26 cellular contexts compared by ENCODE assay signal in the genomic region with DNA sequence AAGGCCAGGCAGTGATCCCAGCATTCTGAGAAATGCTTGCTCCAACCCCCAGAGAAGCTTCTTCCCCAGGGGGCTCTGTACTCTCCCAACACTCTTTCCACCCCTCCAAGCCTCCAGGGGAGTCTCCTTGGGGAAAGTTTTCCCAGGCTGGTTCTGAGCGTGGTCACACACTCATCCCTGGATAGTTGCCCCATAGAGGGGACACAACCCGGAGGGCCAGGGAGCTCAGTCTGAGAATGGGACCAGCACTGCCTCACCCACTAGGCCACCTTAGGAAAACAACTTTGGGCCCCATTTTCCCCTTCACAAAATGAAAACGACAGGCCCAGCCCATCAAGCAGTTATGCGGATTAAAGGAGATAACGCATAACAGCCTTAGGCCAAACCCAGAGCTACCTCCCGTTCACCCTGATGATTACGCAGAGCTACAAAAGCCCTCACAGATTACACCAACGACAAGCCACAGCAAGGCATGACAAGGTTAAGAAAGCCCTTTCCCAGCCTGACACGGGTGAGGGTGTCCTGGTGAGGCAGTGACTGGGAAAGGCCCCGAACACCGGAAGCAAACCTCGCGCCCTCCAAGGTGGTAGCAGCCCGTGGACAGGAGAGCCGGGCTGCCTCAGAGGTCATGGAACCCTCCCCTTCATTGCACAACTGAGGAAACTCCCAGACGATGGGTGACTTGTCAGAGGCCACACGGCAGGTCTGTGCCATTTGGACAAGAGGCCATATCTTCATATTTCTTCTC. TPM values are rescaled to one million over a fixed set of nuclear protein-coding genes. Genes with fewer than 3 reads are reported as not detected.
DNase-seq lines count a peak whose midpoint lies in the region; ATAC-seq, FAIRE-seq and TF ChIP-seq lines count a peak whose summit lies in the region.
"Had no signal": no experiment of that assay in that cellular context is flagged by ENCODE, and none has a peak within 500 bp of the region (broad histone marks: within the 10 kb centered on the region; RNA-seq: fewer than 3 reads in every experiment).

No MANE protein-coding gene starts in this region.

- H3K4me3 Mint-ChIP-seq in CD14-positive monocyte, result peak overlapping the region in 1 of 2 donors; percentile 35
- H3K4me3 Mint-ChIP-seq in IgD-negative memory B cell, result no peak overlapping the region
- H3K4me3 Mint-ChIP-seq: activated CD4-positive, alpha-beta T cell treated with anti-CD3 and anti-CD28 coated beads, Interleukin-2, amount 10 ng/mL, durations not matched to agents 24 days and 14 days had no signal

- peak overlapping the region; percentile 79 for H3K4me2 ChIP-seq in K562 (ENCODE audit: insufficient read depth, low read length)

- H3K9me3 ChIP-seq in K562 (replicated peaks; ENCODE audit: control insufficient read depth, insufficient read depth, low read depth, low read length) (no peaks in the 10 kb centered on the region), lower lobe of right lung (no peaks in the 10 kb centered on the region)
- H3K9me3 ChIP-seq: right atrium auricular region, SJCRH30, transverse colon had no signal

- H3K4me1 ChIP-seq in K562 (replicated peaks in 1 of 2; ENCODE audit: control insufficient read depth in 2 of 2, insufficient read depth in 2 of 2, low read length in 2 of 2) (peaks cover 55 to 64% of the 10 kb centered on the region in 2 experiments), lower lobe of right lung (no peaks in the 10 kb centered on the region)
- H3K4me1 ChIP-seq: right atrium auricular region, SJCRH30, transverse colon had no signal

- H3K36me3 Mint-ChIP-seq in CD14-positive monocyte (peaks cover 0 to 6% of the 10 kb centered on the region in 2 donors), IgD-negative memory B cell (peaks cover 3% of the 10 kb centered on the region)

- intact Hi-C loops in CD14-positive monocyte (cut with micrococcal nuclease), result loop anchor here (5.0 to 10.0 kb wide), 2 partner anchors 34 to 54 kb away; no protein-coding TSS in a partner anchor
- intact Hi-C loops in K562 (cut with micrococcal nuclease), result loop anchor here (5.0 kb wide), 1 partner anchor 46 kb away; no protein-coding TSS in a partner anchor
- intact Hi-C loops in lower lobe of right lung (cut with DNase I), result no loop called here

- 3% methylated on average over 17 of the region's 17 CpGs for WGBS in K562 (ENCODE audit: insufficient coverage, low coverage, missing lambda C conversion rate)

- no peak for TF ChIP-seq CTCF in CD14-positive monocyte (IDR thresholded peaks at IDR 0.05)
- TF ChIP-seq CTCF in K562 (IDR thresholded peaks at IDR 0.05 in 2 of 3, conservative IDR thresholded peaks at IDR 0.05 in 1 of 3; ENCODE audit: insufficient read depth in 2 of 3, low read depth in 1 of 3, low read length in 3 of 3), result no peak
- TF ChIP-seq CTCF in lower lobe of right lung (IDR thresholded peaks at IDR 0.05), result no peak
- no peak for TF ChIP-seq CTCF in RWPE1 (conservative IDR thresholded peaks at IDR 0.05; ENCODE audit: low read depth)

- peak in 1 of 2 experiments; percentile 28; a peak in 2 of 4 replicates for TF ChIP-seq RAD21 in K562 (CRISPR knock-in tag; conservative IDR thresholded peaks at IDR 0.05 in 1 of 2, IDR thresholded peaks at IDR 0.05 in 1 of 2)

- ATAC-seq in K562, result peak; percentile 79
- ATAC-seq in lower lobe of right lung, result no peak
- ATAC-seq: PC-3 had no signal

- peaks cover 0 to 2% (median 0%) of the 10 kb centered on the region in 7 donors for H3K9me3 Mint-ChIP-seq in CD14-positive monocyte
- H3K9me3 Mint-ChIP-seq in IgD-negative memory B cell, result no peaks in the 10 kb centered on the region
- H3K9me3 Mint-ChIP-seq: activated CD4-positive, alpha-beta T cell treated with anti-CD3 and anti-CD28 coated beads, Interleukin-2, amount 10 ng/mL, durations not matched to agents 24 days and 14 days had no signal

- peak overlapping the region; percentile 92 for H3K27ac ChIP-seq in K562 (ENCODE audit: extremely low read depth, low read depth, low read length)
- peak overlapping the region; percentile 37 for H3K27ac ChIP-seq in lower lobe of right lung
- H3K27ac ChIP-seq in RWPE1, result no peak overlapping the region
- H3K27ac ChIP-seq: C4-2B, coronary artery, right atrium auricular region, SJCRH30, transverse colon had no signal

- peak; percentile 74 for TF ChIP-seq POLR2A in K562 (conservative IDR thresholded peaks at IDR 0.05)

- CTCF ChIA-PET in K562 (lab: Yijun Ruan, JAX; ENCODE audit: low intra/inter-chr PET ratio), result no interaction called here
- CTCF ChIA-PET in RWPE1 (lab: Yijun Ruan, JAX), result no interaction called here

- H3K27me3 ChIP-seq in K562 (ENCODE audit: control insufficient read depth in 2 of 2, insufficient read depth in 2 of 2, low read length in 2 of 2) (no peaks in the 10 kb centered on the region), lower lobe of right lung (ENCODE audit: low read depth) (no peaks in the 10 kb centered on the region)
- H3K27me3 ChIP-seq: right atrium auricular region, SJCRH30, transverse colon had no signal

- peak overlapping the region; percentile 64 to 84 for H3K9ac ChIP-seq in K562 (ENCODE audit: insufficient read depth in 1 of 2, low read depth in 2 of 2, low read length in 2 of 2)

- no peaks in the 10 kb centered on the region for H3K79me2 ChIP-seq in K562 (ENCODE audit: control insufficient read depth, insufficient read depth, low read length)

- peak; percentile 92 for FAIRE-seq in K562 (lab: Jason Lieb, UNC)
- FAIRE-seq: endothelial cell of umbilical vein, HTR-8/SVneo had no signal

- TF ChIP-seq EP300 in K562 (IDR thresholded peaks at IDR 0.05; ENCODE audit: low read length), result peak; percentile 69; the same call in 1 of the 2 replicates

- H3K4me3 ChIP-seq in K562 (no peak overlapping the region), lower lobe of right lung (no peak overlapping the region)
- H3K4me3 ChIP-seq: coronary artery, right atrium auricular region, SJCRH30, transverse colon had no signal

- H4K20me1 ChIP-seq in K562 (replicated peaks; ENCODE audit: control insufficient read depth, insufficient read depth, low read length), result no peaks in the 10 kb centered on the region

- H3K27me3 Mint-ChIP-seq in CD14-positive monocyte (ENCODE audit: low read depth in 3 of 3), result peaks cover 0 to 1% (median 1%) of the 10 kb centered on the region in 3 donors
- H3K27me3 Mint-ChIP-seq in IgD-negative memory B cell, result no peaks in the 10 kb centered on the region
- H3K27me3 Mint-ChIP-seq: activated CD4-positive, alpha-beta T cell treated with anti-CD3 and anti-CD28 coated beads, Interleukin-2, amount 10 ng/mL, durations not matched to agents 24 days and 14 days had no signal

- DNase-seq in CD14-positive monocyte (ENCODE audit: low spot score) (peak; percentile 81), K562 (ENCODE audit: extremely low read depth in 1 of 4, low spot score in 3 of 4) (peak; percentile 54 to 86 (median 67)), lower lobe of right lung (no peak), mucosa of gallbladder (ENCODE audit: low spot score) (no peak), middle frontal gyrus (ENCODE audit: extremely low spot score, low spot score) (no peak), RWPE1 (ENCODE audit: low spot score) (no peak), NCI-H2081 (lab: John Stamatoyannopoulos, UW) (no peak)
- DNase-seq: activated CD4-positive, alpha-beta T cell treated with anti-CD3 and anti-CD28 coated beads, Interleukin-2, amount 10 ng/mL, durations not matched to agents 24 days and 14 days; activated CD8-positive, alpha-beta memory T cell treated with anti-CD3 and anti-CD28 coated beads, Interleukin-2, amount 50 U/mL, for 4 hours; DMS153; foreskin melanocyte; MM.1S; NCI-H2029 treated with DMSO at 0.1 percent for 48 hours; NCI-H526; occipital lobe; PC-3; SJCRH30; stimulated activated naive CD4-positive, alpha-beta T cell treated with Interleukin-2 at 50 U/mL for 16 hours; T-helper 9 cell; transverse colon had no signal

- H3K4me1 Mint-ChIP-seq in CD14-positive monocyte (peaks cover 48% of the 10 kb centered on the region), IgD-negative memory B cell (no peaks in the 10 kb centered on the region)

- in situ Hi-C loops in K562 (cut with MboI), result no loop called here

- H2AFZ ChIP-seq in K562 (ENCODE audit: low read depth, low read length), result peak overlapping the region; percentile 93

- POLR2A ChIA-PET in K562 (lab: Yijun Ruan, JAX), result interaction anchor here (0.6 to 1.5 kb wide), 6 partner anchors 11 to 316 kb away, joined by 3 to 8 read pairs (median 4); a partner anchor contains a TSS
- POLR2A ChIA-PET in RWPE1 (lab: Yijun Ruan, JAX; ENCODE audit: low non-redundant PET), result no interaction called here

- BruUV-seq in K562 (replicated peaks; lab: Mats Ljungman, UMichigan), result TSS peak; percentile 86

- H3K36me3 ChIP-seq in K562 (ENCODE audit: control insufficient read depth, insufficient read depth, low read length) (no peaks in the 10 kb centered on the region), lower lobe of right lung (no peaks in the 10 kb centered on the region)
- H3K36me3 ChIP-seq: right atrium auricular region, SJCRH30, transverse colon had no signal

- H3K9me1 ChIP-seq in K562 (ENCODE audit: control insufficient read depth, insufficient read depth, low read length), result peaks cover 3% of the 10 kb centered on the region

- H3K27ac Mint-ChIP-seq in CD14-positive monocyte (peak overlapping the region; percentile 16 to 95 (median 93)), IgD-negative memory B cell (peak overlapping the region in 2 of 3 donors; percentile 53 to 83)
- H3K27ac Mint-ChIP-seq: activated CD4-positive, alpha-beta T cell treated with anti-CD3 and anti-CD28 coated beads, Interleukin-2, amount 10 ng/mL, durations not matched to agents 24 days and 14 days had no signal

TF ChIP-seq in K562, 482 proteins besides CTCF, POLR2A, EP300 and RAD21 (continues in another document):
- no peak for TF ChIP-seq KLF16 (IDR thresholded peaks at IDR 0.05)

RNA-seq across cellular contexts. Expression of a gene that starts 16.9 kb away (rescaled TPM):
- polyA plus RNA-seq in CD14-positive monocyte, result under 1 TPM; 0.25 to 0.27 TPM
- 0.35 TPM for polyA plus RNA-seq in IgD-negative memory B cell
- 1.2 and 2.8 TPM in 2 replicates for total RNA-seq in K562 (2011; cell fraction: chromatin; rRNA removed; ENCODE audit: low replicate concordance)
- 1.6 and 2.0 TPM in 2 replicates for total RNA-seq in K562 (2011; cell fraction: nucleolus; rRNA removed)
- 1.2 and 1.5 TPM in 2 replicates for total RNA-seq in K562 (2011; cell fraction: nucleoplasm; rRNA removed)
- total RNA-seq in K562 (2014; rRNA removed), result 0.36 and 0.57 TPM in 2 replicates
- 0.33 and 0.45 TPM in 2 replicates for total RNA-seq in K562 (2014; rRNA removed; fragmentation: Illumina TruSeq; extraction: Trizol)
- 0.58 and 0.64 TPM in 2 replicates for total RNA-seq in K562 (2015; rRNA removed; fragmentation: Illumina TruSeq; extraction: Trizol)
- 0.58 and 0.60 TPM in 2 replicates for total RNA-seq in K562 (2021)
- polyA plus RNA-seq in K562 (2011; rRNA removed), result 0.55 and 0.72 TPM in 2 replicates
- 0.43 and 0.48 TPM in 2 replicates for polyA plus RNA-seq in K562 (2011; cell fraction: cytosol; rRNA removed)
- 0.63 TPM in 2 replicates for polyA plus RNA-seq in K562 (2011; cell fraction: nucleus; rRNA removed)
- 0.62 and 0.97 TPM in 2 replicates for polyA plus RNA-seq in K562 (2012)
- polyA plus RNA-seq in K562 (2014; fragmentation: Illumina TruSeq; extraction: Trizol), result 0.45 and 0.60 TPM in 2 replicates
- polyA plus RNA-seq in K562 (2014; fragmentation: Nextera tagmentation; extraction: Ambion mirVana), result under 1 TPM in 1 of 2 experiments, not detected in 1; 0.17 TPM
- polyA plus RNA-seq in K562 (2014; rRNA removed), result 0.49 and 0.71 TPM in 2 replicates
- polyA minus RNA-seq in K562 (2011; rRNA and poly(A)+ RNA removed), result 0.42 and 0.81 TPM in 2 replicates
- polyA minus RNA-seq in K562 (2011; cell fraction: cytosol; rRNA and poly(A)+ RNA removed), result not detected in 2 replicates
- polyA minus RNA-seq in K562 (2011; cell fraction: nucleus; rRNA and poly(A)+ RNA removed), result 0.22 and 0.27 TPM in 2 replicates
- 1.9 TPM for total RNA-seq in lower lobe of right lung
- 1.1 TPM for total RNA-seq in mucosa of gallbladder
- total RNA-seq: PC-3 had no signal

Comparison
In these comparisons a context has a peak if more than half of its experiments do, and no peak if none do; other contexts are left out.
1. DNase-seq: peak in CD14-positive monocyte (single experiment) and K562 (4 of 4); none in lower lobe of right lung (single experiment), mucosa of gallbladder (single experiment), middle frontal gyrus (single experiment), RWPE1 (single experiment) and NCI-H2081 (0 of 2).